In genomic region chr10:86018735-86019058, GRCh38 we compare ENCODE assay signal across 18 cellular contexts.
DNase-seq lines count a peak whose midpoint lies in the region; ATAC-seq and TF ChIP-seq lines count a peak whose summit lies in the region.
"Had no signal": no experiment of that assay in that cellular context is flagged by ENCODE, and none has a peak within 500 bp of the region (broad histone marks: within the 10 kb centered on the region; RNA-seq: fewer than 3 reads in every experiment).

No MANE protein-coding gene starts in this region.

- H2BK5ac ChIP-seq in neuronal stem cell (ENCODE audit: low read length): no peak overlapping the region

- POLR2A ChIA-PET in OCI-LY7 (lab: Charles Lee) (interaction anchor here (0.8 to 1.3 kb wide), 2 partner anchors 17 to 21 kb away, joined by 3 read pairs; no protein-coding TSS in a partner anchor), RWPE1 (lab: Yijun Ruan, JAX; ENCODE audit: low non-redundant PET) (no interaction called here)

- intact Hi-C loops in left ventricle myocardium inferior (cut with micrococcal nuclease) (no loop called here), Right ventricle myocardium inferior (cut with DNase I) (no loop called here), OCI-LY7 (cut with micrococcal nuclease; ENCODE audit: unreplicated experiment) (no loop called here)

- H3K4me1 ChIP-seq in left ventricle myocardium inferior (peaks cover 32% of the 10 kb centered on the region), OCI-LY7 (ENCODE audit: insufficient read depth, low read length, poor library complexity, severe bottlenecking) (peaks cover 42% of the 10 kb centered on the region), neuronal stem cell (ENCODE audit: control insufficient read depth in 2 of 2, insufficient read depth in 1 of 2, low read depth in 1 of 2, low read length in 2 of 2) (peaks cover 0 to 3% of the 10 kb centered on the region in 2 donors)
- H3K4me1 ChIP-seq: Peyer's patch, SJSA1 had no signal

- H3K9ac ChIP-seq in neuronal stem cell (ENCODE audit: low read depth, low read length, poor library complexity): no peak overlapping the region

- H2BK12ac ChIP-seq in neuronal stem cell (ENCODE audit: low read length): no peak overlapping the region

- no TSS peak for BruUV-seq in OCI-LY7 (replicated peaks; lab: Mats Ljungman, UMichigan)

- H3K36me3 ChIP-seq in left ventricle myocardium inferior (no peaks in the 10 kb centered on the region), OCI-LY7 (ENCODE audit: insufficient read depth, low read length) (no peaks in the 10 kb centered on the region), neuronal stem cell (replicated peaks in 1 of 2; ENCODE audit: control insufficient read depth in 2 of 2, insufficient read depth in 2 of 2, low read length in 2 of 2) (no peaks in the 10 kb centered on the region)
- H3K36me3 ChIP-seq: Peyer's patch, SJSA1 had no signal

- WGBS in neuronal stem cell (ENCODE audit: extremely low coverage in 2 of 2, insufficient read length in 2 of 2, insufficient replicate concordance in 1 of 2), 2 donors: no CpG with 5 or more reads among the region's 1 CpG

- H3K14ac ChIP-seq in neuronal stem cell (ENCODE audit: low read length): peak overlapping the region; percentile 14

- H3K27ac ChIP-seq in left ventricle myocardium inferior (replicated peaks) (peak overlapping the region; percentile 37), OCI-LY7 (ENCODE audit: low read depth, low read length, poor library complexity, severe bottlenecking) (no peak overlapping the region), neuronal stem cell (replicated peaks; ENCODE audit: low read length) (no peak overlapping the region), RWPE1 (no peak overlapping the region)
- H3K27ac ChIP-seq: Peyer's patch, SJSA1 had no signal

- no peak overlapping the region for H4K91ac ChIP-seq in neuronal stem cell (ENCODE audit: low read depth, low read length, poor library complexity)

- no peaks in the 10 kb centered on the region for H3K9me2 ChIP-seq in OCI-LY7 (ENCODE audit: insufficient read depth, low read length)

- H3K4me2 ChIP-seq in OCI-LY7 (ENCODE audit: low read length) (peak overlapping the region; percentile 36), neuronal stem cell (ENCODE audit: insufficient read depth, low read length, poor library complexity, severe bottlenecking) (no peak overlapping the region)

- CTCF ChIA-PET in OCI-LY7 (lab: Charles Lee; ENCODE audit: unreplicated experiment): interaction anchor here (0.7 kb wide), 1 partner anchor 15 kb away, joined by 4 read pairs; no protein-coding TSS in a partner anchor
- CTCF ChIA-PET in RWPE1 (lab: Yijun Ruan, JAX): interaction anchor here (0.8 kb wide), 1 partner anchor 14 kb away, joined by 5 read pairs; no protein-coding TSS in a partner anchor

- DNase-seq in left ventricle myocardium inferior (no peak), Right ventricle myocardium inferior (ENCODE audit: missing footprints) (no peak), OCI-LY7 (ENCODE audit: low spot score) (peak; percentile 5), neuronal stem cell (ENCODE audit: low spot score) (no peak), globus pallidus (ENCODE audit: low spot score) (no peak), RWPE1 (ENCODE audit: low spot score) (no peak)
- DNase-seq: 8988T, DMS53, EL, GF-D8, MM.1S, NCI-H1105, NCI-H2227 treated with DMSO at 0.1 percent for 48 hours, NCI-H774, Peyer's patch had no signal

- H2AFZ ChIP-seq in OCI-LY7 (ENCODE audit: low read length): no peak overlapping the region
- H2AFZ ChIP-seq in neuronal stem cell (ENCODE audit: low read length): no peak overlapping the region

- no peak overlapping the region for H3K4me3 ChIP-seq in left ventricle myocardium inferior
- H3K4me3 ChIP-seq in OCI-LY7 (ENCODE audit: low read depth, low read length, poor library complexity, severe bottlenecking): no peak overlapping the region
- H3K4me3 ChIP-seq in neuronal stem cell (ENCODE audit: low read length in 2 of 2): no peak overlapping the region
- H3K4me3 ChIP-seq: Peyer's patch, SJSA1 had no signal

- no peak overlapping the region for H2AK5ac ChIP-seq in neuronal stem cell (ENCODE audit: low read depth, low read length)

- ATAC-seq in Right ventricle myocardium inferior (no peak), HG02943 (IDR thresholded peaks at IDR 0.05; ENCODE audit: low read depth, unreplicated experiment) (peak; percentile 17), GM21825 (IDR thresholded peaks at IDR 0.05; ENCODE audit: unreplicated experiment) (no peak)

- H3K9me3 ChIP-seq in left ventricle myocardium inferior (replicated peaks) (no peaks in the 10 kb centered on the region), OCI-LY7 (ENCODE audit: low read length) (no peaks in the 10 kb centered on the region), neuronal stem cell (replicated peaks in 1 of 2; ENCODE audit: control insufficient read depth in 2 of 2, insufficient read depth in 1 of 2, low read depth in 1 of 2, low read length in 2 of 2) (no peaks in the 10 kb centered on the region)
- H3K9me3 ChIP-seq: Peyer's patch, SJSA1 had no signal

- H3K27me3 ChIP-seq in left ventricle myocardium inferior (ENCODE audit: low read depth) (no peaks in the 10 kb centered on the region), neuronal stem cell (ENCODE audit: control insufficient read depth in 3 of 3, insufficient read depth in 3 of 3, low read depth in 1 of 3, low read length in 3 of 3) (no peaks in the 10 kb centered on the region)
- H3K27me3 ChIP-seq: Peyer's patch, SJSA1 had no signal

- H3K79me1 ChIP-seq in neuronal stem cell (ENCODE audit: low read depth, low read length): no peaks in the 10 kb centered on the region

- H3K18ac ChIP-seq in neuronal stem cell (ENCODE audit: low read length): no peak overlapping the region

- no peak overlapping the region for H3K4ac ChIP-seq in neuronal stem cell (ENCODE audit: low read length)

- no peak for TF ChIP-seq CTCF in left ventricle myocardium inferior (IDR thresholded peaks at IDR 0.05; ENCODE audit: borderline replicate concordance)
- TF ChIP-seq CTCF in OCI-LY7 (conservative IDR thresholded peaks at IDR 0.05; ENCODE audit: low read length): no peak
- TF ChIP-seq CTCF in RWPE1 (conservative IDR thresholded peaks at IDR 0.05; ENCODE audit: low read depth): no peak

- H4K8ac ChIP-seq in neuronal stem cell (ENCODE audit: low read depth, low read length): no peak overlapping the region

- no peaks in the 10 kb centered on the region for H3K79me2 ChIP-seq in OCI-LY7 (ENCODE audit: insufficient read depth, low read depth, low read length)

- H2BK120ac ChIP-seq in neuronal stem cell (ENCODE audit: low read depth, low read length): no peak overlapping the region

- H2BK15ac ChIP-seq in neuronal stem cell (ENCODE audit: low read length): no peak overlapping the region

- H4K20me1 ChIP-seq in OCI-LY7 (ENCODE audit: insufficient read depth, low read length): no peaks in the 10 kb centered on the region

- H3K23ac ChIP-seq in neuronal stem cell (ENCODE audit: low read depth, low read length, poor library complexity): no peak overlapping the region
